20 cellular contexts compared by ENCODE assay signal in genomic region chr16:26599786-26600107, GRCh38.
DNase-seq lines count a peak whose midpoint lies in the region; ATAC-seq lines count a peak whose summit lies in the region.
"Had no signal": no experiment of that assay in that cellular context is flagged by ENCODE, and none has a peak within 500 bp of the region (broad histone marks: within the 10 kb centered on the region; RNA-seq: fewer than 3 reads in every experiment).

No MANE protein-coding gene starts in this region.

- no peaks in the 10 kb centered on the region for H3K27me3 Mint-ChIP-seq in activated CD4-positive, alpha-beta T cell treated with anti-CD3 and anti-CD28 coated beads, Interleukin-2, amount 10 ng/mL, durations not matched to agents 7 days and 5 days
- no peaks in the 10 kb centered on the region for H3K27me3 Mint-ChIP-seq in activated naive CD8-positive, alpha-beta T cell treated with anti-CD3 and anti-CD28 coated beads, Interleukin-2, amount 10 ng/mL, durations not matched to agents 7 days and 5 days
- peaks cover 0 to 13% of the 10 kb centered on the region in 2 donors for H3K27me3 Mint-ChIP-seq in natural killer cell treated with Interleukin-12 subunit alpha and Interleukin-12 subunit beta and Interleukin-15 and Interleukin-18, amount 100 ng/mL, for 72 hours

- H3K36me3 Mint-ChIP-seq in activated CD4-positive, alpha-beta T cell treated with anti-CD3 and anti-CD28 coated beads, Interleukin-2, amount 10 ng/mL, durations not matched to agents 7 days and 5 days (ENCODE audit: low read depth) = peaks cover 31% of the 10 kb centered on the region
- peaks cover 27% of the 10 kb centered on the region for H3K36me3 Mint-ChIP-seq in activated naive CD8-positive, alpha-beta T cell treated with anti-CD3 and anti-CD28 coated beads, Interleukin-2, amount 10 ng/mL, durations not matched to agents 7 days and 5 days
- H3K36me3 Mint-ChIP-seq in natural killer cell treated with Interleukin-12 subunit alpha and Interleukin-12 subunit beta and Interleukin-15 and Interleukin-18, amount 100 ng/mL, for 72 hours = peaks cover 13% of the 10 kb centered on the region
- H3K36me3 Mint-ChIP-seq: memory B cell had no signal

- ATAC-seq in activated naive CD8-positive, alpha-beta T cell treated with anti-CD3 and anti-CD28 coated beads, Interleukin-2, amount 10 ng/mL, durations not matched to agents 7 days and 5 days (ENCODE audit: low read depth) = no peak
- no peak for ATAC-seq in natural killer cell treated with Interleukin-12 subunit alpha and Interleukin-12 subunit beta and Interleukin-15 and Interleukin-18, amount 100 ng/mL, for 72 hours

- H3K9me3 Mint-ChIP-seq in activated CD4-positive, alpha-beta T cell treated with anti-CD3 and anti-CD28 coated beads, Interleukin-2, amount 10 ng/mL, durations not matched to agents 7 days and 5 days = peaks cover 14% of the 10 kb centered on the region
- H3K9me3 Mint-ChIP-seq in activated naive CD8-positive, alpha-beta T cell treated with anti-CD3 and anti-CD28 coated beads, Interleukin-2, amount 10 ng/mL, durations not matched to agents 7 days and 5 days = peaks cover 11% of the 10 kb centered on the region
- peaks cover 3% of the 10 kb centered on the region for H3K9me3 Mint-ChIP-seq in natural killer cell treated with Interleukin-12 subunit alpha and Interleukin-12 subunit beta and Interleukin-15 and Interleukin-18, amount 100 ng/mL, for 72 hours
- H3K9me3 Mint-ChIP-seq: memory B cell had no signal

- H3K27ac Mint-ChIP-seq in activated CD4-positive, alpha-beta T cell treated with anti-CD3 and anti-CD28 coated beads, Interleukin-2, amount 10 ng/mL, durations not matched to agents 7 days and 5 days = peak overlapping the region; percentile 91
- H3K27ac Mint-ChIP-seq in activated naive CD8-positive, alpha-beta T cell treated with anti-CD3 and anti-CD28 coated beads, Interleukin-2, amount 10 ng/mL, durations not matched to agents 7 days and 5 days = peak overlapping the region; percentile 95
- peak overlapping the region in 1 of 2 donors; percentile 49 for H3K27ac Mint-ChIP-seq in natural killer cell treated with Interleukin-12 subunit alpha and Interleukin-12 subunit beta and Interleukin-15 and Interleukin-18, amount 100 ng/mL, for 72 hours
- H3K27ac Mint-ChIP-seq: memory B cell had no signal

- H3K4me3 Mint-ChIP-seq in activated CD4-positive, alpha-beta T cell treated with anti-CD3 and anti-CD28 coated beads, Interleukin-2, amount 10 ng/mL, durations not matched to agents 7 days and 5 days = no peak overlapping the region
- H3K4me3 Mint-ChIP-seq in activated naive CD8-positive, alpha-beta T cell treated with anti-CD3 and anti-CD28 coated beads, Interleukin-2, amount 10 ng/mL, durations not matched to agents 7 days and 5 days = peak overlapping the region; percentile 22
- H3K4me3 Mint-ChIP-seq in natural killer cell treated with Interleukin-12 subunit alpha and Interleukin-12 subunit beta and Interleukin-15 and Interleukin-18, amount 100 ng/mL, for 72 hours = peak overlapping the region; percentile 47
- H3K4me3 Mint-ChIP-seq: memory B cell had no signal

- H3K4me1 Mint-ChIP-seq in activated CD4-positive, alpha-beta T cell treated with anti-CD3 and anti-CD28 coated beads, Interleukin-2, amount 10 ng/mL, durations not matched to agents 7 days and 5 days = peaks cover 86% of the 10 kb centered on the region
- peaks cover 55% of the 10 kb centered on the region for H3K4me1 Mint-ChIP-seq in activated naive CD8-positive, alpha-beta T cell treated with anti-CD3 and anti-CD28 coated beads, Interleukin-2, amount 10 ng/mL, durations not matched to agents 7 days and 5 days
- H3K4me1 Mint-ChIP-seq in natural killer cell treated with Interleukin-12 subunit alpha and Interleukin-12 subunit beta and Interleukin-15 and Interleukin-18, amount 100 ng/mL, for 72 hours (ENCODE audit: low read depth in 2 of 2) = peaks cover 37 to 54% of the 10 kb centered on the region in 2 donors
- H3K4me1 Mint-ChIP-seq: memory B cell had no signal

- POLR2A ChIA-PET in activated CD4-positive, alpha-beta T cell treated with anti-CD3 and anti-CD28 coated beads, Interleukin-2, amount 10 ng/mL, durations not matched to agents 7 days and 5 days (lab: Charles Lee) = interaction anchor here (0.7 kb wide), 1 partner anchor 66 kb away, joined by 3 read pairs; no protein-coding TSS in a partner anchor
- POLR2A ChIA-PET in activated naive CD8-positive, alpha-beta T cell treated with anti-CD3 and anti-CD28 coated beads, Interleukin-2, amount 10 ng/mL, durations not matched to agents 7 days and 5 days (lab: Charles Lee) = interaction anchor here (0.7 kb wide), 1 partner anchor 16 kb away, joined by 4 read pairs; no protein-coding TSS in a partner anchor

- CTCF ChIA-PET in activated CD4-positive, alpha-beta T cell treated with anti-CD3 and anti-CD28 coated beads, Interleukin-2, amount 10 ng/mL, durations not matched to agents 7 days and 5 days (lab: Charles Lee) = interaction anchor here (0.6 to 0.7 kb wide), 2 partner anchors 61 to 879 kb away, joined by 3 to 4 read pairs; no protein-coding TSS in a partner anchor

- DNase-seq in activated CD4-positive, alpha-beta T cell treated with anti-CD3 and anti-CD28 coated beads, Interleukin-2, amount 10 ng/mL, durations not matched to agents 7 days and 5 days = no peak
- DNase-seq in activated CD4-positive, alpha-beta T cell treated with anti-CD3 and anti-CD28 coated beads for 1 hour = no peak
- DNase-seq in M059J (ENCODE audit: low read depth) (peak; percentile 1), DMS114 treated with DMSO at 0.1 percent for 48 hours (lab: John Stamatoyannopoulos, UW; ENCODE audit: unreplicated experiment) (no peak), GM19238 (ENCODE audit: insufficient read length, low spot score) (no peak), SKM-1 treated with dmso at 0.1 percent for 144 hours (lab: John Stamatoyannopoulos, UW; ENCODE audit: unreplicated experiment) (no peak)
- DNase-seq in activated naive CD8-positive, alpha-beta T cell treated with anti-CD3 and anti-CD28 coated beads, Interleukin-2, amount 10 ng/mL, durations not matched to agents 7 days and 5 days = no peak
- DNase-seq in natural killer cell treated with Interleukin-12 subunit alpha and Interleukin-12 subunit beta and Interleukin-15 and Interleukin-18, amount 100 ng/mL, for 72 hours (ENCODE audit: low spot score) = no peak
- DNase-seq: activated effector memory CD4-positive, alpha-beta T cell treated with anti-CD3 and anti-CD28 coated beads, Interleukin-2, amount 50 U/mL, for 16 hours; BE2C; effector CD4-positive, alpha-beta T cell; esophagus squamous epithelium; IMR-90; MG63; NCI-H1694; PC-9; SHP77 treated with DMSO at 0.1 percent for 48 hours; stimulated activated CD4-positive, alpha-beta T cell treated with anti-CD3 and anti-CD28 coated beads, Interleukin-12 subunit alpha, Interleukin-12 subunit beta, amount 100 ng/mL, for 4 hours; stimulated activated CD8-positive, alpha-beta memory T cell treated with anti-CD3 and anti-CD28 coated beads, Interleukin-4, amount 100 ng/mL, for 48 hours had no signal
